Comparison of ENCODE assay signal across 10 cellular contexts in genomic region chr11:75346912-75347647, GRCh38. TPM values are rescaled to one million over a fixed set of nuclear protein-coding genes. Genes with fewer than 3 reads are reported as not detected.
DNase-seq lines count a peak whose midpoint lies in the region; TF ChIP-seq lines count a peak whose summit lies in the region.
"Had no signal": no experiment of that assay in that cellular context is flagged by ENCODE, and none has a peak within 500 bp of the region (broad histone marks: within the 10 kb centered on the region; RNA-seq: fewer than 3 reads in every experiment).

No MANE protein-coding gene starts in this region.

- H3K9me3 ChIP-seq in WERI-Rb-1 (ENCODE audit: severe bottlenecking) (no peaks in the 10 kb centered on the region), cardiac muscle cell (ENCODE audit: low read depth) (no peaks in the 10 kb centered on the region), skeletal muscle tissue (ENCODE audit: control insufficient read depth in 3 of 3, low read length in 3 of 3) (no peaks in the 10 kb centered on the region)
- H3K9me3 ChIP-seq: thoracic aorta had no signal

- H3K9ac ChIP-seq in skeletal muscle tissue (ENCODE audit: low read depth in 1 of 3, low read length in 3 of 3) = no peak overlapping the region

- H3K27me3 ChIP-seq in WERI-Rb-1 (ENCODE audit: insufficient read depth, low read depth, severe bottlenecking) (no peaks in the 10 kb centered on the region), cardiac muscle cell (no peaks in the 10 kb centered on the region), skeletal muscle tissue (ENCODE audit: control insufficient read depth in 3 of 3, insufficient read depth in 3 of 3, low read length in 3 of 3) (peaks cover 0 to 4% (median 0%) of the 10 kb centered on the region in 3 donors)

- H3K27ac ChIP-seq in WERI-Rb-1 (peak overlapping the region; percentile 4; the same call in 1 of the 2 replicates), cardiac muscle cell (peak overlapping the region; percentile 77), skeletal muscle tissue (ENCODE audit: low read depth, low read length) (peak overlapping the region; percentile 11)

- DNase-seq in ELR (ENCODE audit: low read depth) (peak; percentile 28), WERI-Rb-1 (no peak), cardiac muscle cell (ENCODE audit: low read depth in 1 of 2, low spot score in 1 of 2) (peak in 1 of 2 donors; percentile 84), SHP77 treated with DMSO at 0.1 percent for 48 hours (lab: John Stamatoyannopoulos, UW) (no peak), GM20000 (ENCODE audit: low spot score) (no peak), NCI-H1092 (lab: John Stamatoyannopoulos, UW) (no peak), 8988T (no peak)
- DNase-seq: RPMI8226 had no signal

- no peak overlapping the region for H3K4me3 ChIP-seq in WERI-Rb-1 (ENCODE audit: low read depth, low read length)
- no peak overlapping the region for H3K4me3 ChIP-seq in cardiac muscle cell
- H3K4me3 ChIP-seq in skeletal muscle tissue (ENCODE audit: low read length in 3 of 3) = no peak overlapping the region
- H3K4me3 ChIP-seq: thoracic aorta had no signal

- peaks cover 3% of the 10 kb centered on the region; the same call in 1 of the 2 replicates for H3K36me3 ChIP-seq in WERI-Rb-1
- no peaks in the 10 kb centered on the region for H3K36me3 ChIP-seq in cardiac muscle cell
- H3K36me3 ChIP-seq in skeletal muscle tissue (ENCODE audit: control insufficient read depth in 3 of 3, insufficient read depth in 3 of 3, low read length in 3 of 3) = peaks cover 0 to 2% (median 0%) of the 10 kb centered on the region in 3 donors
- H3K36me3 ChIP-seq: thoracic aorta had no signal

- TF ChIP-seq CTCF in WERI-Rb-1 (IDR thresholded peaks at IDR 0.05; ENCODE audit: low read depth, low read length) (no peak), cardiac muscle cell (IDR thresholded peaks at IDR 0.05; ENCODE audit: low read depth, low read length) (no peak), GM20000 (IDR thresholded peaks at IDR 0.05; ENCODE audit: extremely low read depth, missing control alignments) (no peak)

- H3K4me1 ChIP-seq in cardiac muscle cell (ENCODE audit: low read depth) (peaks cover 38% of the 10 kb centered on the region), skeletal muscle tissue (ENCODE audit: control insufficient read depth in 3 of 3, insufficient read depth in 3 of 3, low read length in 3 of 3) (peaks cover 58 to 81% (median 77%) of the 10 kb centered on the region in 3 donors)

RNA-seq across cellular contexts. Expression of gene ARRB1, which starts 4.4 kb away (rescaled TPM):
- total RNA-seq in cardiac muscle cell = 8.7 and 10.7 TPM in 2 replicates
- polyA plus RNA-seq in cardiac muscle cell = 4.5 and 8.3 TPM in 2 replicates
- total RNA-seq in skeletal muscle tissue = 30.3 TPM

RNA-seq across cellular contexts. Expression of gene RPS3, which starts 52.2 kb away (rescaled TPM):
- total RNA-seq in cardiac muscle cell = 781 and 951 TPM in 2 replicates
- polyA plus RNA-seq in cardiac muscle cell = 974 and 1,206 TPM in 2 replicates
- 2,115 TPM for total RNA-seq in skeletal muscle tissue

Comparison
In these comparisons a context has a peak if more than half of its experiments do, and no peak if none do; other contexts are left out.
1. H3K27ac ChIP-seq: peak in every context shown above with its lines; median percentile 77 in cardiac muscle cell; 11 in skeletal muscle tissue; 4 in WERI-Rb-1.